In the genomic region with DNA sequence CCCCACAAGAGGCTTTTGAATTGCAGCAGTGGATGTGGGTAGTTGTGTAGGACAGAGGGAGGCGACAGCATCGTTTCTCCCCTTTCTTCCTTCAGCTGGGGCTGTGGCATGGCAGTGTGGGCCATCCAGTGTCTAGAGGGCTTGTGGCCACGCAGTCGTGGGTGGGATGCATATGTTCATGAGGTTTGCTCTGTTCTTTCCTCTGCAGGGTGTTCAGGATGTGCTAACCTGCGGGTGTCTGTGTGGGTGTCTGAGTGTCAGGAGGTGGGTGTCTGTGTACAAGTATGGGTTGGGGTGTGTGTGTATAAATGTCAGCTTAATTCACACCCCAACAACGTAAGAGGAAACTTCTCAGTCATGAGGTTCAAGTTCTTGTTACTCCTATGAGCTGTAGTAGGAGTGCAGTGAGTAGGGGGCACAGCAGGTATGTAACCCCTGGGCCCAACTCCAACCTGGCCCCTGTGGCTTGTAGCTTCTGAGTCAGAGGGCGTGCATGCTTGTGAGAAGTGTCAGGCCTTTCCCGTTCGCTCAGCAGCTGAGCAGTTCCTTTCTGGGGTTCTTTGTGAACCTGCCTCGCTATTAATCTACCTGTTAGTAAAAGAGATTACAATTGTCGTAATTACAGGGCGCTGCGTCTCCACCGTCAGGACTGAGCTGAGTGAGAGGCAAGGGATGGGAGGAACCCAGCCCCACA, we compare ENCODE assay signal across 1 cellular context.
A peak's percentile ranks its signal among the peaks of the same experiment; 100 is the strongest.
TF ChIP-seq lines count a peak whose summit lies in the region.

No MANE protein-coding gene starts in this region.

TF ChIP-seq in K562, 482 proteins besides CTCF, POLR2A, EP300 and RAD21:
- TF ChIP-seq, protein P1, sequence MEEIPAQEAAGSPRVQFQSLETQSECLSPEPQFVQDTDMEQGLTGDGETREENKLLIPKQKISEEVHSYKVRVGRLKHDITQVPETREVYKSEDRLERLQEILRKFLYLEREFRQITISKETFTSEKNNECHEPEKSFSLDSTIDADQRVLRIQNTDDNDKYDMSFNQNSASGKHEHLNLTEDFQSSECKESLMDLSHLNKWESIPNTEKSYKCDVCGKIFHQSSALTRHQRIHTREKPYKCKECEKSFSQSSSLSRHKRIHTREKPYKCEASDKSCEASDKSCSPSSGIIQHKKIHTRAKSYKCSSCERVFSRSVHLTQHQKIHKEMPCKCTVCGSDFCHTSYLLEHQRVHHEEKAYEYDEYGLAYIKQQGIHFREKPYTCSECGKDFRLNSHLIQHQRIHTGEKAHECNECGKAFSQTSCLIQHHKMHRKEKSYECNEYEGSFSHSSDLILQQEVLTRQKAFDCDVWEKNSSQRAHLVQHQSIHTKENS (CRISPR knock-in tag; IDR thresholded peaks at IDR 0.05): no peak
- no peak for TF ChIP-seq NONO (IDR thresholded peaks at IDR 0.05; ENCODE audit: low read depth in 2 of 2, low read length in 1 of 2)
- TF ChIP-seq EGR1 (conservative IDR thresholded peaks at IDR 0.05): 0 out of 2 replicates have a peak, but pooled peaks have one; percentile 8
- no peak for TF ChIP-seq CREM (IDR thresholded peaks at IDR 0.05; ENCODE audit: low read depth)
